In the genomic region with DNA sequence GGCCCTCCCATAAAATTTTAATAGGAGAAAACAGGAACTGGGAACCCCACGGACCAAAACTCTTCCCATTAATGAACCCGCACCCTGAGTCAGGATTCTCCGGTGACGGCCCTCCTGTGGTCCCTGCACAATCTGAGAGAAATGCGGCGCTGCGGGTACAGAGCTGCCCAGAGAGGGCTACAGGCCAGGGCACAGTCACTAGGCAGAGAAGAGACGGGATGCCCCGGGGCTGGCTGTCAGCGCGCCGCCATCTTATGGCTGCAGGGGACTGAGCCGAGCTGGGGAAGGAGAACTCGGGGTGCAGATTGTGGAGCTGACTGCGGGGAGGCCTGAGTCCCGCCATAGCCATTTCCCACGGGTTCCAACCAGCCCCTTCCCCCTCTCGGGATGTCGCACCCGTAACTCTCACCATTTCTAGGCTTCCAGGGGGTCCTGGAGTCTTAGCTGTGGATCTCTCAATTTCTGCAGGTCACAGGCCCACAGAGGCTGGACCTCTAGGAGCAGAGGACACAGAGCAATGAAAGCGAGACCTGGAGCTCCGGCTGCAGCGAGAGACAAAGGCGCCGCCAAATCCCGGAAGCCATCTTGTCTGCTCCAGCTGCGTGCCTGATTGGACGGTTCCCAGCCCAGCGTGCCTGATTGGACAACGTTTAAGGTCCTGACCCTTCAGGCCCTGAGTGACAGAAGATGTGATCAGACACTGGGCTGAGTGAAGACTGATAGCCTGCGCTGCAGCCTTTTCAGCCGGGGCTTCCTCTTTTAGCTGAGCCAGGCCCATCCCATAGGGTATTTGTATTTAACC, we compare ENCODE assay signal across 1 cellular context.
A peak's percentile ranks its signal among the peaks of the same experiment; 100 is the strongest.
TF ChIP-seq lines count a peak whose summit lies in the region.

A gene (minus strand): TSS at position 591 of the 802 bp plus-strand sequence. CDS start 179 bp downstream, at position 412.

TF ChIP-seq in HepG2, 621 proteins besides CTCF, POLR2A, EP300 and RAD21 (continued from another document and continues in another):
- TF ChIP-seq, protein P1, sequence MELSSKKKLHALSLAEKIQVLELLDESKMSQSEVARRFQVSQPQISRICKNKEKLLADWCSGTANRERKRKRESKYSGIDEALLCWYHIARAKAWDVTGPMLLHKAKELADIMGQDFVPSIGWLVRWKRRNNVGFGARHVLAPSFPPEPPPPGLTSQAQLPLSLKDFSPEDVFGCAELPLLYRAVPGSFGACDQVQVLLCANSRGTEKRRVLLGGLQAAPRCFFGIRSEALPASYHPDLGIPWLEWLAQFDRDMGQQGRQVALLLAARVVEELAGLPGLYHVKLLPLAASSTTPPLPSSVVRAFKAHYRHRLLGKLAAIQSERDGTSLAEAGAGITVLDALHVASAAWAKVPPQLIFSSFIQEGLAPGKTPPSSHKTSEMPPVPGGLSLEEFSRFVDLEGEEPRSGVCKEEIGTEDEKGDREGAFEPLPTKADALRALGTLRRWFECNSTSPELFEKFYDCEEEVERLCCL (CRISPR knock-in tag; IDR thresholded peaks at IDR 0.05; ENCODE audit: borderline replicate concordance): no peak
- TF ChIP-seq ZNF296 (CRISPR knock-in tag; conservative IDR thresholded peaks at IDR 0.05): no peak
- peak; percentile 24; the same call in 1 of the 2 replicates for TF ChIP-seq POGZ (CRISPR knock-in tag; IDR thresholded peaks at IDR 0.05)
- TF ChIP-seq, protein P2, sequence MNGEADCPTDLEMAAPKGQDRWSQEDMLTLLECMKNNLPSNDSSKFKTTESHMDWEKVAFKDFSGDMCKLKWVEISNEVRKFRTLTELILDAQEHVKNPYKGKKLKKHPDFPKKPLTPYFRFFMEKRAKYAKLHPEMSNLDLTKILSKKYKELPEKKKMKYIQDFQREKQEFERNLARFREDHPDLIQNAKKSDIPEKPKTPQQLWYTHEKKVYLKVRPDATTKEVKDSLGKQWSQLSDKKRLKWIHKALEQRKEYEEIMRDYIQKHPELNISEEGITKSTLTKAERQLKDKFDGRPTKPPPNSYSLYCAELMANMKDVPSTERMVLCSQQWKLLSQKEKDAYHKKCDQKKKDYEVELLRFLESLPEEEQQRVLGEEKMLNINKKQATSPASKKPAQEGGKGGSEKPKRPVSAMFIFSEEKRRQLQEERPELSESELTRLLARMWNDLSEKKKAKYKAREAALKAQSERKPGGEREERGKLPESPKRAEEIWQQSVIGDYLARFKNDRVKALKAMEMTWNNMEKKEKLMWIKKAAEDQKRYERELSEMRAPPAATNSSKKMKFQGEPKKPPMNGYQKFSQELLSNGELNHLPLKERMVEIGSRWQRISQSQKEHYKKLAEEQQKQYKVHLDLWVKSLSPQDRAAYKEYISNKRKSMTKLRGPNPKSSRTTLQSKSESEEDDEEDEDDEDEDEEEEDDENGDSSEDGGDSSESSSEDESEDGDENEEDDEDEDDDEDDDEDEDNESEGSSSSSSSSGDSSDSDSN (CRISPR knock-in tag; IDR thresholded peaks at IDR 0.05): peak; percentile 49; the same call in 1 of the 2 replicates
- TF ChIP-seq GATAD1 (CRISPR knock-in tag; IDR thresholded peaks at IDR 0.05): peak; percentile 43; the same call in 1 of the 2 replicates
- no peak for TF ChIP-seq ZNF616 (CRISPR knock-in tag; IDR thresholded peaks at IDR 0.05; ENCODE audit: low read depth)
- TF ChIP-seq, protein P3, sequence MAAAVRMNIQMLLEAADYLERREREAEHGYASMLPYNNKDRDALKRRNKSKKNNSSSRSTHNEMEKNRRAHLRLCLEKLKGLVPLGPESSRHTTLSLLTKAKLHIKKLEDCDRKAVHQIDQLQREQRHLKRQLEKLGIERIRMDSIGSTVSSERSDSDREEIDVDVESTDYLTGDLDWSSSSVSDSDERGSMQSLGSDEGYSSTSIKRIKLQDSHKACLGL (CRISPR knock-in tag; IDR thresholded peaks at IDR 0.05): 0 out of 2 replicates have a peak, but pooled peaks have one; percentile 31
- TF ChIP-seq ESRRA (CRISPR knock-in tag; IDR thresholded peaks at IDR 0.05; ENCODE audit: low read depth): no peak
- TF ChIP-seq ZNF20 (CRISPR knock-in tag; IDR thresholded peaks at IDR 0.05): no peak
- peak; percentile 90 for TF ChIP-seq YY1 (IDR thresholded peaks at IDR 0.05; ENCODE audit: insufficient read depth, insufficient replicate concordance, low read depth, low read length)
- TF ChIP-seq NFYC (CRISPR knock-in tag; IDR thresholded peaks at IDR 0.05): peak; percentile 82
- TF ChIP-seq, protein P4, sequence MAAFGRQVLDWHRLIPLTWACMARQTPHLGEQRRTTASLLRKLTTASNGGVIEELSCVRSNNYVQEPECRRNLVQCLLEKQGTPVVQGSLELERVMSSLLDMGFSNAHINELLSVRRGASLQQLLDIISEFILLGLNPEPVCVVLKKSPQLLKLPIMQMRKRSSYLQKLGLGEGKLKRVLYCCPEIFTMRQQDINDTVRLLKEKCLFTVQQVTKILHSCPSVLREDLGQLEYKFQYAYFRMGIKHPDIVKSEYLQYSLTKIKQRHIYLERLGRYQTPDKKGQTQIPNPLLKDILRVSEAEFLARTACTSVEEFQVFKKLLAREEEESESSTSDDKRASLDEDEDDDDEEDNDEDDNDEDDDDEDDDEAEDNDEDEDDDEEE (CRISPR knock-in tag; IDR thresholded peaks at IDR 0.05): no peak
- no peak for TF ChIP-seq SOX6 (IDR thresholded peaks at IDR 0.05)
- TF ChIP-seq SOX6 (CRISPR knock-in tag; IDR thresholded peaks at IDR 0.05): peak; percentile 40; the same call in 1 of the 2 replicates
- 0 out of 2 replicates have a peak, but pooled peaks have one; percentile 19 for TF ChIP-seq PHF20 (CRISPR knock-in tag; IDR thresholded peaks at IDR 0.05)
- peak; percentile 67 for TF ChIP-seq TAF1 (CRISPR knock-in tag; IDR thresholded peaks at IDR 0.05)
- TF ChIP-seq, protein P5, sequence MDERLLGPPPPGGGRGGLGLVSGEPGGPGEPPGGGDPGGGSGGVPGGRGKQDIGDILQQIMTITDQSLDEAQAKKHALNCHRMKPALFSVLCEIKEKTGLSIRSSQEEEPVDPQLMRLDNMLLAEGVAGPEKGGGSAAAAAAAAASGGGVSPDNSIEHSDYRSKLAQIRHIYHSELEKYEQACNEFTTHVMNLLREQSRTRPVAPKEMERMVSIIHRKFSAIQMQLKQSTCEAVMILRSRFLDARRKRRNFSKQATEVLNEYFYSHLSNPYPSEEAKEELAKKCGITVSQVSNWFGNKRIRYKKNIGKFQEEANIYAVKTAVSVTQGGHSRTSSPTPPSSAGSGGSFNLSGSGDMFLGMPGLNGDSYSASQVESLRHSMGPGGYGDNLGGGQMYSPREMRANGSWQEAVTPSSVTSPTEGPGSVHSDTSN (CRISPR knock-in tag; IDR thresholded peaks at IDR 0.05): peak; percentile 42; the same call in 1 of the 2 replicates
- TF ChIP-seq SP2 (CRISPR knock-in tag; IDR thresholded peaks at IDR 0.05): peak; percentile 35; the same call in 1 of the 2 replicates
- peak; percentile 14; the same call in 1 of the 2 replicates for TF ChIP-seq SALL1 (CRISPR knock-in tag; IDR thresholded peaks at IDR 0.05)
- peak; percentile 77 for TF ChIP-seq POLR2AphosphoS5 (IDR thresholded peaks at IDR 0.05; ENCODE audit: low read depth, low read length)
- no peak for TF ChIP-seq MED13 (CRISPR knock-in tag; IDR thresholded peaks at IDR 0.05)
- TF ChIP-seq, protein P6, sequence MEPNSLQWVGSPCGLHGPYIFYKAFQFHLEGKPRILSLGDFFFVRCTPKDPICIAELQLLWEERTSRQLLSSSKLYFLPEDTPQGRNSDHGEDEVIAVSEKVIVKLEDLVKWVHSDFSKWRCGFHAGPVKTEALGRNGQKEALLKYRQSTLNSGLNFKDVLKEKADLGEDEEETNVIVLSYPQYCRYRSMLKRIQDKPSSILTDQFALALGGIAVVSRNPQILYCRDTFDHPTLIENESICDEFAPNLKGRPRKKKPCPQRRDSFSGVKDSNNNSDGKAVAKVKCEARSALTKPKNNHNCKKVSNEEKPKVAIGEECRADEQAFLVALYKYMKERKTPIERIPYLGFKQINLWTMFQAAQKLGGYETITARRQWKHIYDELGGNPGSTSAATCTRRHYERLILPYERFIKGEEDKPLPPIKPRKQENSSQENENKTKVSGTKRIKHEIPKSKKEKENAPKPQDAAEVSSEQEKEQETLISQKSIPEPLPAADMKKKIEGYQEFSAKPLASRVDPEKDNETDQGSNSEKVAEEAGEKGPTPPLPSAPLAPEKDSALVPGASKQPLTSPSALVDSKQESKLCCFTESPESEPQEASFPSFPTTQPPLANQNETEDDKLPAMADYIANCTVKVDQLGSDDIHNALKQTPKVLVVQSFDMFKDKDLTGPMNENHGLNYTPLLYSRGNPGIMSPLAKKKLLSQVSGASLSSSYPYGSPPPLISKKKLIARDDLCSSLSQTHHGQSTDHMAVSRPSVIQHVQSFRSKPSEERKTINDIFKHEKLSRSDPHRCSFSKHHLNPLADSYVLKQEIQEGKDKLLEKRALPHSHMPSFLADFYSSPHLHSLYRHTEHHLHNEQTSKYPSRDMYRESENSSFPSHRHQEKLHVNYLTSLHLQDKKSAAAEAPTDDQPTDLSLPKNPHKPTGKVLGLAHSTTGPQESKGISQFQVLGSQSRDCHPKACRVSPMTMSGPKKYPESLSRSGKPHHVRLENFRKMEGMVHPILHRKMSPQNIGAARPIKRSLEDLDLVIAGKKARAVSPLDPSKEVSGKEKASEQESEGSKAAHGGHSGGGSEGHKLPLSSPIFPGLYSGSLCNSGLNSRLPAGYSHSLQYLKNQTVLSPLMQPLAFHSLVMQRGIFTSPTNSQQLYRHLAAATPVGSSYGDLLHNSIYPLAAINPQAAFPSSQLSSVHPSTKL (CRISPR knock-in tag; IDR thresholded peaks at IDR 0.05): no peak
- no peak for TF ChIP-seq ZNF782 (CRISPR knock-in tag; IDR thresholded peaks at IDR 0.05; ENCODE audit: borderline replicate concordance)
- peak; percentile 82 for TF ChIP-seq ZFX (CRISPR knock-in tag; IDR thresholded peaks at IDR 0.05; ENCODE audit: low read depth)
- TF ChIP-seq, protein P7, sequence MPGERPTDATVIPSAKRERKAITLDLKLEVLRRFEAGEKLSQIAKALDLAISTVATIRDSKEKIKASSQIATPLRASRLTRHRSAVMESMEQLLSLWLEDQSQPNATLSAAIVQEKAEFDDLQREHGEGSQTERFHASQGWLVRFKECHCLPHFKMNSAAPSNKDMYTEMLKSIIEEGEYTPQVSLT (CRISPR knock-in tag; IDR thresholded peaks at IDR 0.05; ENCODE audit: borderline replicate concordance, low read depth): no peak
- no peak for TF ChIP-seq NFATC3 (CRISPR knock-in tag; IDR thresholded peaks at IDR 0.05)
- no peak for TF ChIP-seq MAZ (IDR thresholded peaks at IDR 0.05; ENCODE audit: borderline replicate concordance, low read depth, low read length)
- TF ChIP-seq MAZ (CRISPR knock-in tag; IDR thresholded peaks at IDR 0.05; ENCODE audit: low read depth): no peak
- no peak for TF ChIP-seq ZNF317 (CRISPR knock-in tag; IDR thresholded peaks at IDR 0.05)
- no peak for TF ChIP-seq NFIC (IDR thresholded peaks at IDR 0.05; ENCODE audit: low read length)
- peak; percentile 25; the same call in 1 of the 2 replicates for TF ChIP-seq PITX1 (CRISPR knock-in tag; IDR thresholded peaks at IDR 0.05)
- TF ChIP-seq MXI1 (IDR thresholded peaks at IDR 0.05; ENCODE audit: borderline replicate concordance, low read depth, low read length): peak; percentile 10; the same call in 1 of the 3 replicates
- peak; percentile 49; the same call in 1 of the 2 replicates for TF ChIP-seq TCF7 (IDR thresholded peaks at IDR 0.05; ENCODE audit: low read depth)
- no peak for TF ChIP-seq ZMAT3 (CRISPR knock-in tag; conservative IDR thresholded peaks at IDR 0.05)
- TF ChIP-seq HDAC1 (CRISPR knock-in tag; IDR thresholded peaks at IDR 0.05): peak; percentile 74
- peak; percentile 76 for TF ChIP-seq PHF8 (CRISPR knock-in tag; IDR thresholded peaks at IDR 0.05)
- 0 out of 2 replicates have a peak, but pooled peaks have one; percentile 45 for TF ChIP-seq ZNF543 (CRISPR knock-in tag; IDR thresholded peaks at IDR 0.05)
- TF ChIP-seq ZNF737 (CRISPR knock-in tag; IDR thresholded peaks at IDR 0.05; ENCODE audit: borderline replicate concordance): no peak
- TF ChIP-seq, protein P8, sequence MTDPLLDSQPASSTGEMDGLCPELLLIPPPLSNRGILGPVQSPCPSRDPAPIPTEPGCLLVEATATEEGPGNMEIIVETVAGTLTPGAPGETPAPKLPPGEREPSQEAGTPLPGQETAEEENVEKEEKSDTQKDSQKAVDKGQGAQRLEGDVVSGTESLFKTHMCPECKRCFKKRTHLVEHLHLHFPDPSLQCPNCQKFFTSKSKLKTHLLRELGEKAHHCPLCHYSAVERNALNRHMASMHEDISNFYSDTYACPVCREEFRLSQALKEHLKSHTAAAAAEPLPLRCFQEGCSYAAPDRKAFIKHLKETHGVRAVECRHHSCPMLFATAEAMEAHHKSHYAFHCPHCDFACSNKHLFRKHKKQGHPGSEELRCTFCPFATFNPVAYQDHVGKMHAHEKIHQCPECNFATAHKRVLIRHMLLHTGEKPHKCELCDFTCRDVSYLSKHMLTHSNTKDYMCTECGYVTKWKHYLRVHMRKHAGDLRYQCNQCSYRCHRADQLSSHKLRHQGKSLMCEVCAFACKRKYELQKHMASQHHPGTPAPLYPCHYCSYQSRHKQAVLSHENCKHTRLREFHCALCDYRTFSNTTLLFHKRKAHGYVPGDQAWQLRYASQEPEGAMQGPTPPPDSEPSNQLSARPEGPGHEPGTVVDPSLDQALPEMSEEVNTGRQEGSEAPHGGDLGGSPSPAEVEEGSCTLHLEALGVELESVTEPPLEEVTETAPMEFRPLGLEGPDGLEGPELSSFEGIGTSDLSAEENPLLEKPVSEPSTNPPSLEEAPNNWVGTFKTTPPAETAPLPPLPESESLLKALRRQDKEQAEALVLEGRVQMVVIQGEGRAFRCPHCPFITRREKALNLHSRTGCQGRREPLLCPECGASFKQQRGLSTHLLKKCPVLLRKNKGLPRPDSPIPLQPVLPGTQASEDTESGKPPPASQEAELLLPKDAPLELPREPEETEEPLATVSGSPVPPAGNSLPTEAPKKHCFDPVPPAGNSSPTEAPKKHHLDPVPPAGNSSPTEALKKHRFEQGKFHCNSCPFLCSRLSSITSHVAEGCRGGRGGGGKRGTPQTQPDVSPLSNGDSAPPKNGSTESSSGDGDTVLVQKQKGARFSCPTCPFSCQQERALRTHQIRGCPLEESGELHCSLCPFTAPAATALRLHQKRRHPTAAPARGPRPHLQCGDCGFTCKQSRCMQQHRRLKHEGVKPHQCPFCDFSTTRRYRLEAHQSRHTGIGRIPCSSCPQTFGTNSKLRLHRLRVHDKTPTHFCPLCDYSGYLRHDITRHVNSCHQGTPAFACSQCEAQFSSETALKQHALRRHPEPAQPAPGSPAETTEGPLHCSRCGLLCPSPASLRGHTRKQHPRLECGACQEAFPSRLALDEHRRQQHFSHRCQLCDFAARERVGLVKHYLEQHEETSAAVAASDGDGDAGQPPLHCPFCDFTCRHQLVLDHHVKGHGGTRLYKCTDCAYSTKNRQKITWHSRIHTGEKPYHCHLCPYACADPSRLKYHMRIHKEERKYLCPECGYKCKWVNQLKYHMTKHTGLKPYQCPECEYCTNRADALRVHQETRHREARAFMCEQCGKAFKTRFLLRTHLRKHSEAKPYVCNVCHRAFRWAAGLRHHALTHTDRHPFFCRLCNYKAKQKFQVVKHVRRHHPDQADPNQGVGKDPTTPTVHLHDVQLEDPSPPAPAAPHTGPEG (CRISPR knock-in tag; IDR thresholded peaks at IDR 0.05): no peak
- TF ChIP-seq GABPB1 (CRISPR knock-in tag; IDR thresholded peaks at IDR 0.05): peak; percentile 56
- TF ChIP-seq TP53 (CRISPR knock-in tag; conservative IDR thresholded peaks at IDR 0.05): no peak
